8 cellular contexts compared by ENCODE assay signal in genomic region chr12:111406474-111407370, GRCh38. TPM values are rescaled to one million over a fixed set of nuclear protein-coding genes. Genes with fewer than 3 reads are reported as not detected.
DNase-seq lines count a peak whose midpoint lies in the region; ATAC-seq and TF ChIP-seq lines count a peak whose summit lies in the region.

No MANE protein-coding gene starts in this region.

- H4K91ac ChIP-seq in trophoblast cell (ENCODE audit: low read depth, low read length): peak overlapping the region; percentile 6

- no peaks in the 10 kb centered on the region for H3K9me3 Mint-ChIP-seq in activated T-cell treated with anti-CD3 and anti-CD28 coated beads, Interleukin-2, amount 50 U/mL, for 24 hours

- DNase-seq in AG04450 (ENCODE audit: low read depth, low spot score) (no peak), LNCaP clone FGC (ENCODE audit: low read depth) (no peak), fibroblast of the aortic adventitia (ENCODE audit: low read depth) (no peak), trophoblast cell (peak in 1 of 2 donors; percentile 23), cerebellar nuclear complex (lab: John Stamatoyannopoulos, UW) (no peak), dermis blood vessel endothelial cell (no peak)
- DNase-seq in activated T-cell treated with anti-CD3 and anti-CD28 coated beads, Interleukin-2, amount 50 U/mL, for 24 hours: peak; percentile 76

- peak overlapping the region; percentile 52 for H3K27ac ChIP-seq in AG04450 (ENCODE audit: low read depth, low read length)
- H3K27ac ChIP-seq in trophoblast cell (ENCODE audit: low read depth, low read length): no peak overlapping the region

- ATAC-seq in HG03175 (IDR thresholded peaks at IDR 0.05; ENCODE audit: unreplicated experiment): no peak

- peak overlapping the region; percentile 2 for H2AK5ac ChIP-seq in trophoblast cell (ENCODE audit: low read length)

- POLR2A ChIA-PET in AG04450 (lab: Yijun Ruan, JAX): interaction anchor here (0.6 kb wide), 1 partner anchor 26 kb away, joined by 3 read pairs; no protein-coding TSS in a partner anchor

- H3K9ac ChIP-seq in trophoblast cell (ENCODE audit: low read length): peak overlapping the region; percentile 63

- H3K4ac ChIP-seq in trophoblast cell (ENCODE audit: low read depth, low read length): peak overlapping the region; percentile 35

- no peak overlapping the region for H2BK5ac ChIP-seq in trophoblast cell (ENCODE audit: low read depth, low read length, poor library complexity)

- H3K27me3 ChIP-seq in AG04450 (ENCODE audit: control insufficient read depth, insufficient read depth, low read length) (no peaks in the 10 kb centered on the region), trophoblast cell (ENCODE audit: insufficient read depth, low read length) (no peaks in the 10 kb centered on the region)

- peak overlapping the region; percentile 95 for H3K27ac Mint-ChIP-seq in activated T-cell treated with anti-CD3 and anti-CD28 coated beads, Interleukin-2, amount 50 U/mL, for 24 hours

- H3K9me3 ChIP-seq in AG04450 (ENCODE audit: control insufficient read depth, insufficient read depth, low read length) (peaks cover 4% of the 10 kb centered on the region; the same call in 1 of the 2 replicates), trophoblast cell (ENCODE audit: insufficient read depth, low read depth, low read length) (peaks cover 2% of the 10 kb centered on the region)

- peaks cover 29% of the 10 kb centered on the region for H3K36me3 Mint-ChIP-seq in activated T-cell treated with anti-CD3 and anti-CD28 coated beads, Interleukin-2, amount 50 U/mL, for 24 hours (ENCODE audit: low read depth)

- TF ChIP-seq CTCF in AG04450 (IDR thresholded peaks at IDR 0.05; ENCODE audit: low read depth, low read length) (no peak), LNCaP clone FGC (IDR thresholded peaks at IDR 0.05; ENCODE audit: control insufficient read depth, extremely low read depth, insufficient read depth) (no peak), fibroblast of the aortic adventitia (IDR thresholded peaks at IDR 0.05; ENCODE audit: insufficient read depth, low read length) (no peak)

- peak overlapping the region; percentile 87 for H3K4me2 ChIP-seq in trophoblast cell (ENCODE audit: low read length)

- no CpG with 5 or more reads among the region's 32 CpGs for WGBS in trophoblast cell (ENCODE audit: extremely low coverage, insufficient coverage, insufficient read length)

- peaks cover 6% of the 10 kb centered on the region for H3K79me2 ChIP-seq in trophoblast cell (ENCODE audit: control insufficient read depth, insufficient read depth, low read length, poor library complexity)

- peaks cover 75% of the 10 kb centered on the region for H3K4me1 Mint-ChIP-seq in activated T-cell treated with anti-CD3 and anti-CD28 coated beads, Interleukin-2, amount 50 U/mL, for 24 hours (ENCODE audit: low read depth)

- H3K36me3 ChIP-seq in trophoblast cell (ENCODE audit: control insufficient read depth in 1 of 2, insufficient read depth in 2 of 2, low read length in 2 of 2): no peaks in the 10 kb centered on the region

- peak overlapping the region; percentile 13 for H2AFZ ChIP-seq in trophoblast cell (ENCODE audit: insufficient read depth, low read length, poor library complexity)

- H2BK12ac ChIP-seq in trophoblast cell (ENCODE audit: low read length): peak overlapping the region; percentile 37

- peak overlapping the region; percentile 49 for H4K8ac ChIP-seq in trophoblast cell (ENCODE audit: low read depth, low read length)

- H3K4me3 Mint-ChIP-seq in activated T-cell treated with anti-CD3 and anti-CD28 coated beads, Interleukin-2, amount 50 U/mL, for 24 hours: peak overlapping the region; percentile 92

- peaks cover 18 to 34% of the 10 kb centered on the region in 2 experiments for H3K4me1 ChIP-seq in trophoblast cell (ENCODE audit: control insufficient read depth in 1 of 2, insufficient read depth in 2 of 2, low read length in 2 of 2)

- H3K27me3 Mint-ChIP-seq in activated T-cell treated with anti-CD3 and anti-CD28 coated beads, Interleukin-2, amount 50 U/mL, for 24 hours: no peaks in the 10 kb centered on the region

- peaks cover 5% of the 10 kb centered on the region for H3K79me1 ChIP-seq in trophoblast cell (ENCODE audit: low read length)

- CTCF ChIA-PET in AG04450 (lab: Charles Lee): interaction anchor here (3.3 kb wide), 1 partner anchor 11 kb away, joined by 15 read pairs; no protein-coding TSS in a partner anchor

- H3K4me3 ChIP-seq in AG04450 (ENCODE audit: low read depth, low read length): peak overlapping the region; percentile 91
- peak overlapping the region; percentile 77 for H3K4me3 ChIP-seq in LNCaP clone FGC (ENCODE audit: low read depth, low read length)
- peak overlapping the region; percentile 91 for H3K4me3 ChIP-seq in fibroblast of the aortic adventitia (ENCODE audit: low read depth, low read length)
- H3K4me3 ChIP-seq in trophoblast cell (ENCODE audit: low read depth, low read length): peak overlapping the region; percentile 74

- peak overlapping the region; percentile 0 for H2BK120ac ChIP-seq in trophoblast cell (ENCODE audit: insufficient read depth, low read length, poor library complexity)

- peak overlapping the region; percentile 20 for H3K18ac ChIP-seq in trophoblast cell (ENCODE audit: low read length)

- no peak overlapping the region for H3K23ac ChIP-seq in trophoblast cell (ENCODE audit: low read length)

- H3K14ac ChIP-seq in trophoblast cell (ENCODE audit: low read length): peak overlapping the region; percentile 10

- H4K12ac ChIP-seq in trophoblast cell (ENCODE audit: low read depth, low read length): peak overlapping the region; percentile 17

RNA-seq across cellular contexts. Expression of gene SH2B3, which starts 1.0 kb away (rescaled TPM):
- polyA plus RNA-seq in AG04450 (2011; rRNA removed): 21.6 and 22.6 TPM in 2 replicates
- 18.2 and 20.4 TPM in 2 replicates for polyA minus RNA-seq in AG04450 (2011; rRNA and poly(A)+ RNA removed)
- total RNA-seq in fibroblast of the aortic adventitia (ENCODE audit: low replicate concordance) (20.2 and 27.8 TPM in 2 replicates), dermis blood vessel endothelial cell (93.6 and 111 TPM in 2 replicates)
- polyA plus RNA-seq in trophoblast cell (2013): 5.1 and 5.4 TPM in 2 replicates

RNA-seq across cellular contexts. Expression of gene PHETA1, which starts 37.8 kb away (rescaled TPM):
- polyA plus RNA-seq in AG04450 (2011; rRNA removed): 3.5 TPM in 2 replicates
- polyA minus RNA-seq in AG04450 (2011; rRNA and poly(A)+ RNA removed): 1.7 and 1.8 TPM in 2 replicates
- 7.3 and 16.2 TPM in 2 replicates for total RNA-seq in fibroblast of the aortic adventitia (ENCODE audit: low replicate concordance)
- 7.2 and 7.5 TPM in 2 replicates for polyA plus RNA-seq in trophoblast cell (2013)
- total RNA-seq in dermis blood vessel endothelial cell: 8.5 and 9.7 TPM in 2 replicates
